Comparison of ENCODE assay signal across 14 cellular contexts in genomic region chr13:33711441-33711840, GRCh38.
DNase-seq lines count a peak whose midpoint lies in the region; ATAC-seq and TF ChIP-seq lines count a peak whose summit lies in the region.
"Had no signal": no experiment of that assay in that cellular context is flagged by ENCODE, and none has a peak within 500 bp of the region (broad histone marks: within the 10 kb centered on the region; RNA-seq: fewer than 3 reads in every experiment).

No MANE protein-coding gene starts in this region.

- H4K20me1 ChIP-seq in BLaER1 (no peaks in the 10 kb centered on the region), OCI-LY7 (ENCODE audit: insufficient read depth, low read length) (no peaks in the 10 kb centered on the region)

- H3K27me3 ChIP-seq in BLaER1: no peaks in the 10 kb centered on the region
- H3K27me3 ChIP-seq in neuronal stem cell (ENCODE audit: control insufficient read depth in 3 of 3, insufficient read depth in 3 of 3, low read depth in 1 of 3, low read length in 3 of 3): no peaks in the 10 kb centered on the region

- H2AK5ac ChIP-seq in neuronal stem cell (ENCODE audit: low read depth, low read length): no peak overlapping the region

- H3K4me1 ChIP-seq in BLaER1 (peaks cover 9% of the 10 kb centered on the region), OCI-LY7 (ENCODE audit: insufficient read depth, low read length, poor library complexity, severe bottlenecking) (peaks cover 11% of the 10 kb centered on the region), neuronal stem cell (ENCODE audit: control insufficient read depth in 2 of 2, insufficient read depth in 1 of 2, low read depth in 1 of 2, low read length in 2 of 2) (peaks cover 0 to 2% of the 10 kb centered on the region in 2 donors)

- H3K9me2 ChIP-seq in OCI-LY7 (ENCODE audit: insufficient read depth, low read length): no peaks in the 10 kb centered on the region

- no peak overlapping the region for H3K18ac ChIP-seq in neuronal stem cell (ENCODE audit: low read length)

- DNase-seq in OCI-LY7 (ENCODE audit: low spot score): no peak
- DNase-seq in fibroblast of villous mesenchyme (ENCODE audit: low read depth): peak; percentile 11
- no peak for DNase-seq in neuronal stem cell (ENCODE audit: low spot score)
- no peak for DNase-seq in activated CD4-positive, alpha-beta T cell treated with anti-CD3 and anti-CD28 coated beads, Interleukin-2, amount 50 U/mL, for 4 hours
- no peak for DNase-seq in SKM-1 treated with dmso at 0.1 percent for 144 hours (lab: John Stamatoyannopoulos, UW; ENCODE audit: unreplicated experiment)
- DNase-seq: Calu3; CD8-positive, alpha-beta T cell; GOT3; NCI-H187; NCI-H226; NCI-H524 treated with DMSO at 0.1 percent for 48 hours had no signal

- no peaks in the 10 kb centered on the region for H3K79me2 ChIP-seq in OCI-LY7 (ENCODE audit: insufficient read depth, low read depth, low read length)

- H3K9ac ChIP-seq in BLaER1 (no peak overlapping the region), neuronal stem cell (ENCODE audit: low read depth, low read length, poor library complexity) (no peak overlapping the region)

- TF ChIP-seq CTCF in OCI-LY7 (conservative IDR thresholded peaks at IDR 0.05; ENCODE audit: low read length) (no peak), fibroblast of villous mesenchyme (IDR thresholded peaks at IDR 0.05; ENCODE audit: insufficient read depth, low read depth, low read length) (no peak)

- WGBS in neuronal stem cell (ENCODE audit: extremely low coverage in 2 of 2, insufficient read length in 2 of 2, insufficient replicate concordance in 1 of 2), 2 donors: no CpG with 5 or more reads among the region's 3 CpGs

- intact Hi-C loops in OCI-LY7 (cut with micrococcal nuclease; ENCODE audit: unreplicated experiment): no loop called here

- H3K9me3 ChIP-seq in BLaER1 (0 out of 2 replicates have a peak, but pooled peaks cover 8% of the 10 kb centered on the region), OCI-LY7 (ENCODE audit: low read length) (0 out of 2 replicates have a peak, but pooled peaks cover 4% of the 10 kb centered on the region), neuronal stem cell (replicated peaks in 1 of 2; ENCODE audit: control insufficient read depth in 2 of 2, insufficient read depth in 1 of 2, low read depth in 1 of 2, low read length in 2 of 2) (no peaks in the 10 kb centered on the region)

- peak overlapping the region; percentile 12; the same call in 1 of the 2 replicates for H3K4me2 ChIP-seq in BLaER1
- no peak overlapping the region for H3K4me2 ChIP-seq in OCI-LY7 (ENCODE audit: low read length)
- no peak overlapping the region for H3K4me2 ChIP-seq in neuronal stem cell (ENCODE audit: insufficient read depth, low read length, poor library complexity, severe bottlenecking)

- no peak overlapping the region for H3K23ac ChIP-seq in neuronal stem cell (ENCODE audit: low read depth, low read length, poor library complexity)

- H3K14ac ChIP-seq in neuronal stem cell (ENCODE audit: low read length): no peak overlapping the region

- H3K27ac ChIP-seq in BLaER1 (no peak overlapping the region), OCI-LY7 (ENCODE audit: low read depth, low read length, poor library complexity, severe bottlenecking) (no peak overlapping the region), neuronal stem cell (replicated peaks; ENCODE audit: low read length) (no peak overlapping the region)

- H3K4ac ChIP-seq in neuronal stem cell (ENCODE audit: low read length): no peak overlapping the region

- POLR2A ChIA-PET in OCI-LY7 (lab: Charles Lee): interaction anchor here (1.0 kb wide), 1 partner anchor 10 kb away, joined by 3 read pairs; no protein-coding TSS in a partner anchor

- no peaks in the 10 kb centered on the region for H3K79me1 ChIP-seq in neuronal stem cell (ENCODE audit: low read depth, low read length)

- ATAC-seq in HG02759 (IDR thresholded peaks at IDR 0.05; ENCODE audit: unreplicated experiment): no peak
- ATAC-seq: CD8-positive, alpha-beta T cell; Right ventricle myocardium inferior had no signal

- BruUV-seq in OCI-LY7 (replicated peaks; lab: Mats Ljungman, UMichigan): no TSS peak

- H3K4me3 ChIP-seq in BLaER1: no peak overlapping the region
- H3K4me3 ChIP-seq in OCI-LY7 (ENCODE audit: low read depth, low read length, poor library complexity, severe bottlenecking): no peak overlapping the region
- no peak overlapping the region for H3K4me3 ChIP-seq in fibroblast of villous mesenchyme (ENCODE audit: low read depth, low read length)
- no peak overlapping the region for H3K4me3 ChIP-seq in neuronal stem cell (ENCODE audit: low read length in 2 of 2)

- H2AFZ ChIP-seq in OCI-LY7 (ENCODE audit: low read length) (peak overlapping the region; percentile 71; the same call in 1 of the 2 replicates), neuronal stem cell (ENCODE audit: low read length) (peak overlapping the region; percentile 75)

- H2BK12ac ChIP-seq in neuronal stem cell (ENCODE audit: low read length): no peak overlapping the region

- CTCF ChIA-PET in OCI-LY7 (lab: Charles Lee; ENCODE audit: unreplicated experiment): no interaction called here

- no peak overlapping the region for H4K8ac ChIP-seq in neuronal stem cell (ENCODE audit: low read depth, low read length)

- no peaks in the 10 kb centered on the region for H3K36me3 ChIP-seq in BLaER1
- H3K36me3 ChIP-seq in OCI-LY7 (ENCODE audit: insufficient read depth, low read length): no peaks in the 10 kb centered on the region; the same call in 1 of the 2 replicates
- no peaks in the 10 kb centered on the region for H3K36me3 ChIP-seq in neuronal stem cell (replicated peaks in 1 of 2; ENCODE audit: control insufficient read depth in 2 of 2, insufficient read depth in 2 of 2, low read length in 2 of 2)

- no peak overlapping the region for H2BK15ac ChIP-seq in neuronal stem cell (ENCODE audit: low read length)

- H2BK120ac ChIP-seq in neuronal stem cell (ENCODE audit: low read depth, low read length): no peak overlapping the region

- H4K91ac ChIP-seq in neuronal stem cell (ENCODE audit: low read depth, low read length, poor library complexity): no peak overlapping the region

- H2BK5ac ChIP-seq in neuronal stem cell (ENCODE audit: low read length): no peak overlapping the region
